In genomic region chr21:30351534-30351933, GRCh38 we compare ENCODE assay signal across 12 cellular contexts. TPM values are rescaled to one million over a fixed set of nuclear protein-coding genes. Genes with fewer than 3 reads are reported as not detected.
"Had no signal": no experiment of that assay in that cellular context is flagged by ENCODE, and none has a peak within 500 bp of the region (broad histone marks: within the 10 kb centered on the region; RNA-seq: fewer than 3 reads in every experiment).

No MANE protein-coding gene starts in this region.

- FAIRE-seq: H1, H54 had no signal

- H3K27ac Mint-ChIP-seq: GM23338, H9, HFFc6 had no signal

- ATAC-seq: GM23338, HCT116 had no signal

- H3K9me3 ChIP-seq: HAP-1 had no signal

- H3K27ac ChIP-seq: GM23248 had no signal

- H3K4me3 ChIP-seq: GM23248, GM23338, HAP-1 had no signal

- H3K9me3 Mint-ChIP-seq: GM23338, H9 had no signal

- DNase-seq: GM23248, GOT3, H7, H9, HCEC 1CT, HFFc6 had no signal

- H3K4me3 Mint-ChIP-seq: GM23338, H9, HFFc6 had no signal

- H3K36me3 ChIP-seq: HAP-1 had no signal

- H3K4me1 ChIP-seq: HAP-1 had no signal

RNA-seq across cellular contexts. Expression of gene KRTAP23-1, which starts 3.1 kb away (rescaled TPM):
- total RNA-seq: GM23248, GM23338, H1, H4, H7, H9, HFFc6 had no signal

RNA-seq across cellular contexts. Expression of gene KRTAP27-1, which starts 14.0 kb away (rescaled TPM):
- total RNA-seq: GM23248, GM23338, H1, H4, H7, H9, HFFc6 had no signal

RNA-seq across cellular contexts. Expression of gene KRTAP13-2, which starts 20.5 kb away (rescaled TPM):
- total RNA-seq: GM23248, GM23338, H1, H4, H7, H9, HFFc6 had no signal

RNA-seq across cellular contexts. Expression of gene KRTAP26-1, which starts 31.4 kb away (rescaled TPM):
- total RNA-seq: GM23248, GM23338, H1, H4, H7, H9, HFFc6 had no signal

RNA-seq across cellular contexts. Expression of gene KRTAP13-1, which starts 44.3 kb away (rescaled TPM):
- total RNA-seq: GM23248, GM23338, H1, H4, H7, H9, HFFc6 had no signal
